12 cellular contexts compared by ENCODE assay signal in the genomic region with DNA sequence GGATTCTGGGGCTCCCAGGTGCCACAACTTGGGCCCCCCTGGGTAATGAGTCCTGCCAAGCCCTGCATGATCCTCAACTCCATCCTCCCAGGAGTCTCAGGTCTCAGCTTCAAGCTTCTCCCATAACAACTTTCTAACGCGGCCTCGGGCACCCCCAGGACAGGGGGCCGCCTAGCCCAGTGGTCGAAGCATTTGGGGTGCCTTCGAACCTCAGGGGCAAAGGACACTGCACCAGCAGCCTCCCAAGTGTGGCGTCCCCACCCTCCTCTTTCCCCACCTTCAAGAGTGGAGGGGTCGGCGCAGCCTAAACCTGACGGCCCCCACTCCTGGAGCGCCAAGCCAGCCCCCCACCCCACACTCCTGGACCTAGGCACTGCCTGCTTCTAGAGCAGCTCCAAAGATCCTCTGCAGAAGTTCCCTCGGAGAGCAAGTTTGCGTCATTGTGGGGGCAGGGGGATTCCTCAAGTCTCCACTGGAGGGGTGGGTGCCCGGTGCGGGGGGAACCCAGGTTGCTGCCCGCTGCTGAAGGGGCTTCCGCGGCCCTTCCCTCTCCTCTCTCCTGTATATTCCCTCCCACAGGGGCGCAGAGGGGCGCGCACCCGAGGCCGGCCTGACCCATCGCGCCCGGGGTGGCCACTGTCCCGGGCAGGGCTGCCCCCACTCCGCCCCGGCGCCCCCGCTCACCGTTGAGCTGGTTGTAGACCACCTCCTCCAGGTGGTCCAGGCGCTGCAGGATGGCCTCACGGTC. TPM values are rescaled to one million over a fixed set of nuclear protein-coding genes. Genes with fewer than 3 reads are reported as not detected.
DNase-seq lines count a peak whose midpoint lies in the region; ATAC-seq and TF ChIP-seq lines count a peak whose summit lies in the region.
"Had no signal": no experiment of that assay in that cellular context is flagged by ENCODE, and none has a peak within 500 bp of the region (broad histone marks: within the 10 kb centered on the region; RNA-seq: fewer than 3 reads in every experiment).

No MANE protein-coding gene starts in this region.

- H3K27me3 ChIP-seq in A673 (replicated peaks; ENCODE audit: insufficient read depth, low read depth, low read length, poor library complexity) = peaks cover 31% of the 10 kb centered on the region
- peaks cover 61% of the 10 kb centered on the region for H3K27me3 ChIP-seq in HUES48 (ENCODE audit: control insufficient read depth, insufficient read depth, low read length)
- H3K27me3 ChIP-seq in breast epithelium = peaks cover 5 to 78% of the 10 kb centered on the region in 2 donors
- H3K27me3 ChIP-seq in muscle layer of colon (ENCODE audit: control insufficient read depth in 1 of 2, insufficient read depth in 2 of 2, low read length in 2 of 2) = peaks cover 31 to 45% of the 10 kb centered on the region in 2 donors

- H3K27ac ChIP-seq in A673 (ENCODE audit: low read depth, low read length, poor library complexity, severe bottlenecking) (no peak overlapping the region), HUES48 (ENCODE audit: low read depth, low read length) (no peak overlapping the region), breast epithelium (no peak overlapping the region), muscle layer of colon (ENCODE audit: low read depth, low read length) (peak overlapping the region; percentile 27)

- H3K9me3 ChIP-seq in A673 (ENCODE audit: low read depth, low read length, poor library complexity, severe bottlenecking) (no peaks in the 10 kb centered on the region), HUES48 (ENCODE audit: control insufficient read depth, insufficient read depth, low read length) (no peaks in the 10 kb centered on the region), breast epithelium (no peaks in the 10 kb centered on the region), muscle layer of colon (ENCODE audit: low read length) (no peaks in the 10 kb centered on the region)
- H3K9me3 ChIP-seq: mucosa of descending colon had no signal

- CTCF ChIA-PET in A673 (lab: Charles Lee) = interaction anchor here (0.6 to 1.3 kb wide), 2 partner anchors 86 to 233 kb away, joined by 3 to 4 read pairs; no protein-coding TSS in a partner anchor

- no peak overlapping the region for H3K9ac ChIP-seq in HUES48 (ENCODE audit: low read depth, low read length)
- no peak overlapping the region for H3K9ac ChIP-seq in muscle layer of colon (ENCODE audit: low read length)

- POLR2A ChIA-PET in A673 (lab: Charles Lee; ENCODE audit: low non-redundant PET) = interaction anchor here (0.5 kb wide), 1 partner anchor 51 kb away, joined by 4 read pairs; no protein-coding TSS in a partner anchor

- DNase-seq in A673 (ENCODE audit: low spot score) = no peak
- DNase-seq in breast epithelium (ENCODE audit: low spot score in 2 of 2) = no peak
- no peak for DNase-seq in Kasumi-1 (lab: John Stamatoyannopoulos, UW)
- no peak for DNase-seq in inferior parietal cortex (ENCODE audit: extremely low spot score)
- no peak for DNase-seq in DMS 273 (lab: John Stamatoyannopoulos, UW; ENCODE audit: unreplicated experiment)
- DNase-seq: effector CD4-positive, alpha-beta T cell; NCI-H187 treated with DMSO at 0.1 percent for 48 hours had no signal

- no TSS peak for BruUV-seq in A673 (replicated peaks; lab: Mats Ljungman, UMichigan)

- no peak for TF ChIP-seq POLR2A in breast epithelium (IDR thresholded peaks at IDR 0.05)

- TF ChIP-seq CTCF in A673 (conservative IDR thresholded peaks at IDR 0.05; ENCODE audit: low read depth, low read length) (no peak), breast epithelium (IDR thresholded peaks at IDR 0.05) (no peak)

- H3K36me3 ChIP-seq in A673 (ENCODE audit: insufficient read depth, low read length, poor library complexity, severe bottlenecking) (no peaks in the 10 kb centered on the region), HUES48 (ENCODE audit: control insufficient read depth, insufficient read depth, low read length) (no peaks in the 10 kb centered on the region), breast epithelium (no peaks in the 10 kb centered on the region), muscle layer of colon (ENCODE audit: insufficient read depth, low read length) (no peaks in the 10 kb centered on the region)

- intact Hi-C loops in A673 (cut with micrococcal nuclease; ENCODE audit: unreplicated experiment) = no loop called here
- intact Hi-C loops in breast epithelium (cut with DNase I; ENCODE audit: low total_unique reads) = loop anchor here (10.0 kb wide), 1 partner anchor 1074 kb away; no protein-coding TSS in a partner anchor

- peaks cover 20% of the 10 kb centered on the region for H3K4me1 ChIP-seq in A673 (ENCODE audit: insufficient read depth, low read length, poor library complexity, severe bottlenecking)
- H3K4me1 ChIP-seq in HUES48 (ENCODE audit: control insufficient read depth, insufficient read depth, low read length) = 0 out of 2 replicates have a peak, but pooled peaks cover 6% of the 10 kb centered on the region
- H3K4me1 ChIP-seq in breast epithelium = peaks cover 0 to 8% of the 10 kb centered on the region in 2 donors
- H3K4me1 ChIP-seq in muscle layer of colon (ENCODE audit: insufficient read depth, low read length) = peaks cover 32% of the 10 kb centered on the region

- no peak for ATAC-seq in HG03095 (IDR thresholded peaks at IDR 0.05; ENCODE audit: unreplicated experiment)

- H3K4me3 ChIP-seq in A673 (ENCODE audit: low read depth, low read length, poor library complexity, severe bottlenecking) (peak overlapping the region; percentile 34), HUES48 (ENCODE audit: low read depth, low read length) (peak overlapping the region; percentile 49; the same call in 1 of the 2 replicates), breast epithelium (peak overlapping the region in 2 of 3 donors; percentile 0 to 41), muscle layer of colon (ENCODE audit: low read depth in 1 of 2, low read length in 2 of 2) (peak overlapping the region; percentile 39 to 46)
- H3K4me3 ChIP-seq: mucosa of descending colon had no signal

RNA-seq across cellular contexts. Expression of a gene that starts 0.9 kb away (rescaled TPM):
- total RNA-seq in A673 (2021) = 3.9 and 7.4 TPM in 2 replicates
- total RNA-seq in breast epithelium = 1 to 10 TPM in 1 of 3 donors, not detected in 2; 2.9 TPM
- total RNA-seq: osteocyte had no signal
